ENCODE assay signal across 1 cellular context in the genomic region with DNA sequence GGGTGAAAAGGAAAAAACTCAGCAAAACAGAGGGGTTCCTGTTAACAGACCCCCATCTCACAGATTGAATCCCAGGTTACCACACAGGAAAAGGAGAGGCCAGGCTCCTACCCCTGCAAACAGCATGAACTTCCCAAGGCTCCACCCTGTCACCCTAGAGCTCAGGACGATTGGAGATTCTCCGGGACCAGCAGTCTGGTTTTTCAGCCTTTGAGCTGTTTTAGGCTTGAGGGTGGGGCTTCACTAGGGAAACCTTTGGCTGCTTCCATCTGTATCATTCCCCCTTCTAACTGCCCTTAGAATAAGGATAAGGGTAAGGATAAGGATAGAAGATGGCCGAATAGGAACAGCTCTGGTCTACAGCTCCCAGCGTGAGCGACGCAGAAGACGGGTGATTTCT.
TF ChIP-seq lines count a peak whose summit lies in the region.

No MANE protein-coding gene starts in this region.

TF ChIP-seq in GM23338, 12 proteins besides CTCF, POLR2A, EP300 and RAD21 (continued from another document):
- TF ChIP-seq, protein P1, sequence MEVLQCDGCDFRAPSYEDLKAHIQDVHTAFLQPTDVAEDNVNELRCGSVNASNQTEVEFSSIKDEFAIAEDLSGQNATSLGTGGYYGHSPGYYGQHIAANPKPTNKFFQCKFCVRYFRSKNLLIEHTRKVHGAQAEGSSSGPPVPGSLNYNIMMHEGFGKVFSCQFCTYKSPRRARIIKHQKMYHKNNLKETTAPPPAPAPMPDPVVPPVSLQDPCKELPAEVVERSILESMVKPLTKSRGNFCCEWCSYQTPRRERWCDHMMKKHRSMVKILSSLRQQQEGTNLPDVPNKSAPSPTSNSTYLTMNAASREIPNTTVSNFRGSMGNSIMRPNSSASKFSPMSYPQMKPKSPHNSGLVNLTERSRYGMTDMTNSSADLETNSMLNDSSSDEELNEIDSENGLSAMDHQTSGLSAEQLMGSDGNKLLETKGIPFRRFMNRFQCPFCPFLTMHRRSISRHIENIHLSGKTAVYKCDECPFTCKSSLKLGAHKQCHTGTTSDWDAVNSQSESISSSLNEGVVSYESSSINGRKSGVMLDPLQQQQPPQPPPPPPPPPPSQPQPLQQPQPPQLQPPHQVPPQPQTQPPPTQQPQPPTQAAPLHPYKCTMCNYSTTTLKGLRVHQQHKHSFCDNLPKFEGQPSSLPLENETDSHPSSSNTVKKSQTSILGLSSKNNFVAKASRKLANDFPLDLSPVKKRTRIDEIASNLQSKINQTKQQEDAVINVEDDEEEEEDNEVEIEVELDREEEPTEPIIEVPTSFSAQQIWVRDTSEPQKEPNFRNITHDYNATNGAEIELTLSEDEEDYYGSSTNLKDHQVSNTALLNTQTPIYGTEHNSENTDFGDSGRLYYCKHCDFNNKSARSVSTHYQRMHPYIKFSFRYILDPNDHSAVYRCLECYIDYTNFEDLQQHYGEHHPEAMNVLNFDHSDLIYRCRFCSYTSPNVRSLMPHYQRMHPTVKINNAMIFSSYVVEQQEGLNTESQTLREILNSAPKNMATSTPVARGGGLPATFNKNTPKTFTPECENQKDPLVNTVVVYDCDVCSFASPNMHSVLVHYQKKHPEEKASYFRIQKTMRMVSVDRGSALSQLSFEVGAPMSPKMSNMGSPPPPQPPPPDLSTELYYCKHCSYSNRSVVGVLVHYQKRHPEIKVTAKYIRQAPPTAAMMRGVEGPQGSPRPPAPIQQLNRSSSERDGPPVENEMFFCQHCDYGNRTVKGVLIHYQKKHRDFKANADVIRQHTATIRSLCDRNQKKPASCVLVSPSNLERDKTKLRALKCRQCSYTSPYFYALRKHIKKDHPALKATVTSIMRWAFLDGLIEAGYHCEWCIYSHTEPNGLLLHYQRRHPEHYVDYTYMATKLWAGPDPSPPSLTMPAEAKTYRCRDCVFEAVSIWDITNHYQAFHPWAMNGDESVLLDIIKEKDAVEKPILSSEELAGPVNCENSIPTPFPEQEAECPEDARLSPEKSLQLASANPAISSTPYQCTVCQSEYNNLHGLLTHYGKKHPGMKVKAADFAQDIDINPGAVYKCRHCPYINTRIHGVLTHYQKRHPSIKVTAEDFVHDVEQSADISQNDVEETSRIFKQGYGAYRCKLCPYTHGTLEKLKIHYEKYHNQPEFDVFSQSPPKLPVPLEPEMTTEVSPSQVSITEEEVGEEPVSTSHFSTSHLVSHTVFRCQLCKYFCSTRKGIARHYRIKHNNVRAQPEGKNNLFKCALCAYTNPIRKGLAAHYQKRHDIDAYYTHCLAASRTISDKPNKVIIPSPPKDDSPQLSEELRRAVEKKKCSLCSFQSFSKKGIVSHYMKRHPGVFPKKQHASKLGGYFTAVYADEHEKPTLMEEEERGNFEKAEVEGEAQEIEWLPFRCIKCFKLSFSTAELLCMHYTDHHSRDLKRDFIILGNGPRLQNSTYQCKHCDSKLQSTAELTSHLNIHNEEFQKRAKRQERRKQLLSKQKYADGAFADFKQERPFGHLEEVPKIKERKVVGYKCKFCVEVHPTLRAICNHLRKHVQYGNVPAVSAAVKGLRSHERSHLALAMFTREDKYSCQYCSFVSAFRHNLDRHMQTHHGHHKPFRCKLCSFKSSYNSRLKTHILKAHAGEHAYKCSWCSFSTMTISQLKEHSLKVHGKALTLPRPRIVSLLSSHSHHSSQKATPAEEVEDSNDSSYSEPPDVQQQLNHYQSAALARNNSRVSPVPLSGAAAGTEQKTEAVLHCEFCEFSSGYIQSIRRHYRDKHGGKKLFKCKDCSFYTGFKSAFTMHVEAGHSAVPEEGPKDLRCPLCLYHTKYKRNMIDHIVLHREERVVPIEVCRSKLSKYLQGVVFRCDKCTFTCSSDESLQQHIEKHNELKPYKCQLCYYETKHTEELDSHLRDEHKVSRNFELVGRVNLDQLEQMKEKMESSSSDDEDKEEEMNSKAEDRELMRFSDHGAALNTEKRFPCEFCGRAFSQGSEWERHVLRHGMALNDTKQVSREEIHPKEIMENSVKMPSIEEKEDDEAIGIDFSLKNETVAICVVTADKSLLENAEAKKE (CRISPR knock-in tag; IDR thresholded peaks at IDR 0.05) = no peak
- no peak for TF ChIP-seq CREB1 (CRISPR knock-in tag; IDR thresholded peaks at IDR 0.05; ENCODE audit: low read depth)
- no peak for TF ChIP-seq STAT1 (IDR thresholded peaks at IDR 0.05; ENCODE audit: unreplicated experiment)
- TF ChIP-seq, protein P2, sequence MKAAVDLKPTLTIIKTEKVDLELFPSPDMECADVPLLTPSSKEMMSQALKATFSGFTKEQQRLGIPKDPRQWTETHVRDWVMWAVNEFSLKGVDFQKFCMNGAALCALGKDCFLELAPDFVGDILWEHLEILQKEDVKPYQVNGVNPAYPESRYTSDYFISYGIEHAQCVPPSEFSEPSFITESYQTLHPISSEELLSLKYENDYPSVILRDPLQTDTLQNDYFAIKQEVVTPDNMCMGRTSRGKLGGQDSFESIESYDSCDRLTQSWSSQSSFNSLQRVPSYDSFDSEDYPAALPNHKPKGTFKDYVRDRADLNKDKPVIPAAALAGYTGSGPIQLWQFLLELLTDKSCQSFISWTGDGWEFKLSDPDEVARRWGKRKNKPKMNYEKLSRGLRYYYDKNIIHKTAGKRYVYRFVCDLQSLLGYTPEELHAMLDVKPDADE (IDR thresholded peaks at IDR 0.05) = no peak
- TF ChIP-seq, protein P3, sequence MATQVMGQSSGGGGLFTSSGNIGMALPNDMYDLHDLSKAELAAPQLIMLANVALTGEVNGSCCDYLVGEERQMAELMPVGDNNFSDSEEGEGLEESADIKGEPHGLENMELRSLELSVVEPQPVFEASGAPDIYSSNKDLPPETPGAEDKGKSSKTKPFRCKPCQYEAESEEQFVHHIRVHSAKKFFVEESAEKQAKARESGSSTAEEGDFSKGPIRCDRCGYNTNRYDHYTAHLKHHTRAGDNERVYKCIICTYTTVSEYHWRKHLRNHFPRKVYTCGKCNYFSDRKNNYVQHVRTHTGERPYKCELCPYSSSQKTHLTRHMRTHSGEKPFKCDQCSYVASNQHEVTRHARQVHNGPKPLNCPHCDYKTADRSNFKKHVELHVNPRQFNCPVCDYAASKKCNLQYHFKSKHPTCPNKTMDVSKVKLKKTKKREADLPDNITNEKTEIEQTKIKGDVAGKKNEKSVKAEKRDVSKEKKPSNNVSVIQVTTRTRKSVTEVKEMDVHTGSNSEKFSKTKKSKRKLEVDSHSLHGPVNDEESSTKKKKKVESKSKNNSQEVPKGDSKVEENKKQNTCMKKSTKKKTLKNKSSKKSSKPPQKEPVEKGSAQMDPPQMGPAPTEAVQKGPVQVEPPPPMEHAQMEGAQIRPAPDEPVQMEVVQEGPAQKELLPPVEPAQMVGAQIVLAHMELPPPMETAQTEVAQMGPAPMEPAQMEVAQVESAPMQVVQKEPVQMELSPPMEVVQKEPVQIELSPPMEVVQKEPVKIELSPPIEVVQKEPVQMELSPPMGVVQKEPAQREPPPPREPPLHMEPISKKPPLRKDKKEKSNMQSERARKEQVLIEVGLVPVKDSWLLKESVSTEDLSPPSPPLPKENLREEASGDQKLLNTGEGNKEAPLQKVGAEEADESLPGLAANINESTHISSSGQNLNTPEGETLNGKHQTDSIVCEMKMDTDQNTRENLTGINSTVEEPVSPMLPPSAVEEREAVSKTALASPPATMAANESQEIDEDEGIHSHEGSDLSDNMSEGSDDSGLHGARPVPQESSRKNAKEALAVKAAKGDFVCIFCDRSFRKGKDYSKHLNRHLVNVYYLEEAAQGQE (IDR thresholded peaks at IDR 0.05; ENCODE audit: unreplicated experiment) = no peak
- no peak for TF ChIP-seq POLR2AphosphoS5 (IDR thresholded peaks at IDR 0.05; ENCODE audit: low read depth)
